ENCODE assay signal across 1 cellular context in the genomic region with DNA sequence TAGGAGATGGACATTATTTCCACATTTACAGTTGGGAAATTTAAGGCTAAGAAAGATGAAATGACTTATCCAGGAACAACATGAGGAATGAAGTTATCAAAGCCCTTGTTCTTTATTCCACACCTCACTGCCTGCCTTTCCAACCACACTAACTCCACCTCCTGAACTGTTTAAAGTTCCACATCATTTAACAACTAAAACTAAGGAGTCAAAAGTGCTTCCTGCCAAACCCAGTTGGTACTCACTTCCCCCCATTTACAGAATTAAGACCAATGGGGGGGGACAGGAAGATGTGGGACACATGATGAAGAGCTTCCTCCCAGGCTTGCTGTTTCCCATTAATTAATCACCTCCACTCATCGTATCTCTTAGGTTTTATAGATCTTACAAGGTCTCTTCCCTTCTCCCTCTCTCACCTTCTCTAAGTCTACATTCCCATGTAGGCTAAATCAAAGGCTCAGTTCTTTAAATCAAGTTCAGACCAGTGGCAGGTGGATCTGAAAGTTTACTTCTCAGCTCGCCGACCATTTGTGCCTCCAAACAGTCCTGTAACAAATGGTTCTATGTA.
TF ChIP-seq lines count a peak whose summit lies in the region.

No MANE protein-coding gene starts in this region.

TF ChIP-seq in K562, 482 proteins besides CTCF, POLR2A, EP300 and RAD21:
- TF ChIP-seq CBX5 (IDR thresholded peaks at IDR 0.05; ENCODE audit: borderline replicate concordance, low read depth) = no peak
